Comparison of ENCODE assay signal across 8 cellular contexts in genomic region chr18:34707670-34708069, GRCh38. TPM values are rescaled to one million over a fixed set of nuclear protein-coding genes. Genes with fewer than 3 reads are reported as not detected.
DNase-seq lines count a peak whose midpoint lies in the region; ATAC-seq and TF ChIP-seq lines count a peak whose summit lies in the region.

No MANE protein-coding gene starts in this region.

- H3K9me3 Mint-ChIP-seq in chondrocyte (ENCODE audit: low read depth) (no peaks in the 10 kb centered on the region), immature natural killer cell (peaks cover 0 to 2% (median 0%) of the 10 kb centered on the region in 6 donors)
- H3K9me3 Mint-ChIP-seq in activated CD4-positive, alpha-beta T cell treated with anti-CD3 and anti-CD28 coated beads for 36 hours (ENCODE audit: low read depth): no peaks in the 10 kb centered on the region

- H3K36me3 Mint-ChIP-seq in chondrocyte (ENCODE audit: low read depth) (no peaks in the 10 kb centered on the region), immature natural killer cell (no peaks in the 10 kb centered on the region)
- H3K36me3 Mint-ChIP-seq in activated CD4-positive, alpha-beta T cell treated with anti-CD3 and anti-CD28 coated beads for 36 hours (ENCODE audit: low read depth): no peaks in the 10 kb centered on the region

- H3K4me1 Mint-ChIP-seq in chondrocyte (ENCODE audit: low read depth) (peaks cover 50% of the 10 kb centered on the region), immature natural killer cell (no peaks in the 10 kb centered on the region)
- peaks cover 2% of the 10 kb centered on the region for H3K4me1 Mint-ChIP-seq in activated CD4-positive, alpha-beta T cell treated with anti-CD3 and anti-CD28 coated beads for 36 hours

- peak; percentile 47 for DNase-seq in DMS79 treated with DMSO at 0.1 percent for 48 hours (lab: John Stamatoyannopoulos, UW)
- DNase-seq in NCI-H2196 treated with DMSO at 0.1 percent for 48 hours (lab: John Stamatoyannopoulos, UW; ENCODE audit: unreplicated experiment): peak; percentile 38
- no peak for DNase-seq in chondrocyte (ENCODE audit: low spot score)
- peak; percentile 40 for DNase-seq in midbrain (lab: John Stamatoyannopoulos, UW)
- no peak for DNase-seq in central memory CD4-positive, alpha-beta T cell
- DNase-seq in activated CD4-positive, alpha-beta T cell treated with anti-CD3 and anti-CD28 coated beads for 36 hours: no peak
- DNase-seq in immature natural killer cell: no peak

- ATAC-seq in GM21360 (IDR thresholded peaks at IDR 0.05; ENCODE audit: unreplicated experiment): no peak
- no peak for ATAC-seq in activated CD4-positive, alpha-beta T cell treated with anti-CD3 and anti-CD28 coated beads for 36 hours

- no peak for TF ChIP-seq CTCF in chondrocyte (IDR thresholded peaks at IDR 0.05)

- H3K4me3 Mint-ChIP-seq in chondrocyte (ENCODE audit: unreplicated experiment) (no peak overlapping the region), immature natural killer cell (no peak overlapping the region)
- no peak overlapping the region for H3K4me3 Mint-ChIP-seq in activated CD4-positive, alpha-beta T cell treated with anti-CD3 and anti-CD28 coated beads for 36 hours

- intact Hi-C loops in activated CD4-positive, alpha-beta T cell treated with anti-CD3 and anti-CD28 coated beads for 36 hours (cut with DNase I, micrococcal nuclease): no loop called here

- CTCF ChIA-PET in activated CD4-positive, alpha-beta T cell treated with anti-CD3 and anti-CD28 coated beads for 36 hours (lab: Charles Lee): interaction anchor here (0.6 kb wide), 1 partner anchor 155 kb away, joined by 3 read pairs; no protein-coding TSS in a partner anchor

- H3K27me3 Mint-ChIP-seq in chondrocyte (ENCODE audit: low read depth): no peaks in the 10 kb centered on the region
- H3K27me3 Mint-ChIP-seq in activated CD4-positive, alpha-beta T cell treated with anti-CD3 and anti-CD28 coated beads for 36 hours: peaks cover 9% of the 10 kb centered on the region
- H3K27me3 Mint-ChIP-seq in immature natural killer cell (ENCODE audit: low read depth in 3 of 3): peaks cover 2 to 10% (median 6%) of the 10 kb centered on the region in 3 donors

- H3K27ac Mint-ChIP-seq in chondrocyte (ENCODE audit: unreplicated experiment): peak overlapping the region; percentile 64
- H3K27ac Mint-ChIP-seq in activated CD4-positive, alpha-beta T cell treated with anti-CD3 and anti-CD28 coated beads for 36 hours: no peak overlapping the region
- no peak overlapping the region for H3K27ac Mint-ChIP-seq in immature natural killer cell

- POLR2A ChIA-PET in activated CD4-positive, alpha-beta T cell treated with anti-CD3 and anti-CD28 coated beads for 36 hours (lab: Charles Lee): no interaction called here

RNA-seq across cellular contexts. Expression of gene DTNA, which starts 2.4 kb away (rescaled TPM):
- total RNA-seq in chondrocyte: 3.7 to 5.8 TPM (median 3.7 TPM) in 3 replicates
- under 1 TPM; 0.48 to 0.53 TPM for total RNA-seq in activated CD4-positive, alpha-beta T cell treated with anti-CD3 and anti-CD28 coated beads for 36 hours
- polyA plus RNA-seq in immature natural killer cell: under 1 TPM in 1 of 3 donors, not detected in 2; 0.49 TPM

Comparison
In these comparisons a context has a peak if more than half of its experiments do, and no peak if none do; other contexts are left out.
1. DNase-seq: peak in DMS79 treated with DMSO at 0.1 percent for 48 hours (single experiment), NCI-H2196 treated with DMSO at 0.1 percent for 48 hours (single experiment) and midbrain (single experiment); none in chondrocyte (single experiment), central memory CD4-positive, alpha-beta T cell (single experiment), activated CD4-positive, alpha-beta T cell treated with anti-CD3 and anti-CD28 coated beads for 36 hours (single experiment) and immature natural killer cell (0 of 3).